Comparison of ENCODE assay signal across 35 cellular contexts in genomic region chr3:79960594-79960993, GRCh38.
"Had no signal": no experiment of that assay in that cellular context is flagged by ENCODE, and none has a peak within 500 bp of the region (broad histone marks: within the 10 kb centered on the region; RNA-seq: fewer than 3 reads in every experiment).

No MANE protein-coding gene starts in this region.

- H3K36me3 Mint-ChIP-seq: activated naive CD4-positive, alpha-beta T cell treated with anti-CD3 and anti-CD28 coated beads, Interleukin-2, amount 50 U/mL, for 72 hours; mesothelial cell of epicardium; naive B cell; stimulated activated memory B cell treated with anti-CD40 and anti-IgM and Interleukin-4, amounts not matched to agents 10 μg/mL and 1 μg/mL and 100 μg/mL, for 72 hours; type B pancreatic cell; WTC11 had no signal

- H3K4me1 ChIP-seq: gastrocnemius medialis, sigmoid colon, vagina had no signal

- H3K27ac ChIP-seq: brain microvascular endothelial cell, gastrocnemius medialis, neutrophil, sigmoid colon, vagina had no signal

- H3K27me3 Mint-ChIP-seq: activated CD4-positive, alpha-beta T cell treated with anti-CD3 and anti-CD28 coated beads, Interleukin-2, amount 10 ng/mL, durations not matched to agents 7 days and 5 days; activated CD8-positive, alpha-beta T cell treated with anti-CD3 and anti-CD28 coated beads for 36 hours; naive B cell; progenitor cell of endocrine pancreas; stimulated activated memory B cell treated with anti-CD40 and anti-IgM and Interleukin-4, amounts not matched to agents 10 μg/mL and 1 μg/mL and 100 μg/mL, for 72 hours; stimulated activated naive CD8-positive, alpha-beta T cell treated with anti-CD3 and anti-CD28 coated beads, Interleukin-15, amount 100 ng/mL, for 72 hours; type B pancreatic cell had no signal

- ATAC-seq: activated CD8-positive, alpha-beta T cell treated with anti-CD3 and anti-CD28 coated beads for 36 hours; activated naive CD4-positive, alpha-beta T cell treated with anti-CD3 and anti-CD28 coated beads, Interleukin-2, amount 50 U/mL, for 72 hours; gastrocnemius medialis; left cardiac atrium; stimulated activated memory B cell treated with anti-CD40 and anti-IgM and Interleukin-4, amounts not matched to agents 10 μg/mL and 1 μg/mL and 100 μg/mL, for 72 hours; stimulated activated naive CD8-positive, alpha-beta T cell treated with anti-CD3 and anti-CD28 coated beads, Interleukin-15, amount 100 ng/mL, for 72 hours; WTC11 had no signal

- FAIRE-seq: endometrium, small intestine, TTC549 had no signal

- H3K4me3 Mint-ChIP-seq: activated CD4-positive, alpha-beta T cell treated with anti-CD3 and anti-CD28 coated beads, Interleukin-2, amount 10 ng/mL, durations not matched to agents 7 days and 5 days; activated CD8-positive, alpha-beta T cell treated with anti-CD3 and anti-CD28 coated beads for 36 hours; mesothelial cell of epicardium; naive B cell; nephron progenitor cell; stimulated activated memory B cell treated with anti-CD40 and anti-IgM and Interleukin-4, amounts not matched to agents 10 μg/mL and 1 μg/mL and 100 μg/mL, for 72 hours; stimulated activated naive CD8-positive, alpha-beta T cell treated with anti-CD3 and anti-CD28 coated beads, Interleukin-15, amount 100 ng/mL, for 72 hours; T-helper 1 cell treated with Interleukin-12 subunit alpha and Interleukin-12 subunit beta and Interleukin-4 antibody, amounts not matched to agents 30 μg/mL and 1 μg/mL, for 36 hours; type B pancreatic cell; WTC11 had no signal

- H3K4me1 Mint-ChIP-seq: activated CD4-positive, alpha-beta T cell treated with anti-CD3 and anti-CD28 coated beads, Interleukin-2, amount 10 ng/mL, durations not matched to agents 7 days and 5 days; mesothelial cell of epicardium; naive B cell; nephron progenitor cell; stimulated activated memory B cell treated with anti-CD40 and anti-IgM and Interleukin-4, amounts not matched to agents 10 μg/mL and 1 μg/mL and 100 μg/mL, for 72 hours; stimulated activated naive CD8-positive, alpha-beta T cell treated with anti-CD3 and anti-CD28 coated beads, Interleukin-15, amount 100 ng/mL, for 72 hours; WTC11 had no signal

- H3K9me3 Mint-ChIP-seq: type B pancreatic cell had no signal

- H3K36me3 ChIP-seq: brain microvascular endothelial cell, gastrocnemius medialis, neutrophil, sigmoid colon, vagina had no signal

- H3K4me3 ChIP-seq: gastrocnemius medialis, sigmoid colon, vagina had no signal

- H3K9me3 ChIP-seq: neutrophil, vagina had no signal

- H3K27ac Mint-ChIP-seq: activated CD4-positive, alpha-beta T cell treated with anti-CD3 and anti-CD28 coated beads, Interleukin-2, amount 10 ng/mL, durations not matched to agents 7 days and 5 days; activated CD8-positive, alpha-beta T cell treated with anti-CD3 and anti-CD28 coated beads for 36 hours; activated naive CD4-positive, alpha-beta T cell treated with anti-CD3 and anti-CD28 coated beads, Interleukin-2, amount 50 U/mL, for 72 hours; activated T-helper 2 cell treated with anti-CD3 and anti-CD28 coated beads, Interferon-gamma antibody, Interleukin-2, Interleukin-4, amounts not matched to agents 10 μg/mL and 5 μg/mL and 100 μg/mL, durations not matched to agents 14 hours and 24 hours and 36 hours; mesothelial cell of epicardium; naive B cell; nephron progenitor cell; progenitor cell of endocrine pancreas; stimulated activated memory B cell treated with anti-CD40 and anti-IgM and Interleukin-4, amounts not matched to agents 10 μg/mL and 1 μg/mL and 100 μg/mL, for 72 hours; stimulated activated naive CD8-positive, alpha-beta T cell treated with anti-CD3 and anti-CD28 coated beads, Interleukin-15, amount 100 ng/mL, for 72 hours; T-helper 1 cell treated with Interleukin-12 subunit alpha and Interleukin-12 subunit beta and Interleukin-4 antibody, amounts not matched to agents 30 μg/mL and 1 μg/mL, for 36 hours; type B pancreatic cell; WTC11 had no signal

- H3K27me3 ChIP-seq: brain microvascular endothelial cell, gastrocnemius medialis, neutrophil, sigmoid colon, vagina had no signal

- DNase-seq: activated CD4-positive, alpha-beta T cell treated with anti-CD3 and anti-CD28 coated beads for 1 hour; activated CD4-positive, alpha-beta T cell treated with anti-CD3 and anti-CD28 coated beads, Interleukin-2, amount 10 ng/mL, durations not matched to agents 7 days and 5 days; activated CD8-positive, alpha-beta T cell treated with anti-CD3 and anti-CD28 coated beads for 36 hours; activated T-cell treated with anti-CD3 and anti-CD28 coated beads, Interleukin-2, amount 50 U/mL, for 48 hours; anterior cingulate cortex; brain microvascular endothelial cell; central memory CD4-positive, alpha-beta T cell; effector CD8-positive, alpha-beta T cell; erythroblast; gastrocnemius medialis; glutamatergic neuron; islet precursor cell; left cardiac atrium; mammary epithelial cell; naive B cell; nephron progenitor cell; sigmoid colon; small intestine; stimulated activated CD4-positive, alpha-beta T cell treated with anti-CD3 and anti-CD28 coated beads, Interleukin-4, amount 100 ng/mL, for 4 hours; stimulated activated CD8-positive, alpha-beta memory T cell treated with anti-CD3 and anti-CD28 coated beads, Interleukin-4, amount 100 ng/mL, for 48 hours; stimulated activated naive CD8-positive, alpha-beta T cell treated with anti-CD3 and anti-CD28 coated beads, Interleukin-15, amount 100 ng/mL, for 72 hours; substantia nigra; T-helper 9 cell had no signal
